8 cellular contexts compared by ENCODE assay signal in genomic region chr2:111506936-111507335, GRCh38.
DNase-seq lines count a peak whose midpoint lies in the region; ATAC-seq and TF ChIP-seq lines count a peak whose summit lies in the region.
"Not testable (repeated sequence)": the region's sequence is repeated elsewhere in the genome, so short reads cannot be mapped to it uniquely, and the experiment has no call there.

No MANE protein-coding gene starts in this region.

- H3K27me3 Mint-ChIP-seq in natural killer cell (ENCODE audit: low read depth in 2 of 2): not testable (repeated sequence)

- H3K27me3 ChIP-seq in OCI-LY3 (ENCODE audit: low read depth, low read length): not testable (repeated sequence)

- not testable (repeated sequence) for H3K9ac ChIP-seq in OCI-LY3 (ENCODE audit: low read length)

- peaks cover 33% of the 10 kb centered on the region for H3K4me1 ChIP-seq in OCI-LY3 (ENCODE audit: low read length)

- peak; percentile 57 to 61 for DNase-seq in activated T-cell treated with anti-CD3 and anti-CD28 coated beads, Interleukin-2, amount 50 U/mL, for 48 hours
- not testable (repeated sequence) for DNase-seq in natural killer cell

- H3K9me3 ChIP-seq in OCI-LY3 (ENCODE audit: insufficient read depth, low read length): not testable (repeated sequence)

- H2AFZ ChIP-seq in OCI-LY3 (ENCODE audit: low read depth, low read length): not testable (repeated sequence)

- intact Hi-C loops in natural killer cell (cut with micrococcal nuclease): not testable (repeated sequence)

- not testable (repeated sequence) for H3K36me3 Mint-ChIP-seq in natural killer cell

- peak overlapping the region in 1 of 2 donors; percentile 77 for H3K27ac Mint-ChIP-seq in natural killer cell

- H3K4me2 ChIP-seq in OCI-LY3 (ENCODE audit: low read length): peak overlapping the region; percentile 22; the same call in 1 of the 2 replicates

- TF ChIP-seq CTCF in OCI-LY3 (IDR thresholded peaks at IDR 0.05; ENCODE audit: low read depth, low read length); natural killer cell (IDR thresholded peaks at IDR 0.05): not testable (repeated sequence)

- not testable (repeated sequence) for H3K79me2 ChIP-seq in OCI-LY3 (ENCODE audit: low read length)

- ATAC-seq in GM18498 (IDR thresholded peaks at IDR 0.05; ENCODE audit: unreplicated experiment) (peak; percentile 97), GM19043 (IDR thresholded peaks at IDR 0.05; ENCODE audit: low read depth, unreplicated experiment) (peak; percentile 91), GM21528 (IDR thresholded peaks at IDR 0.05; ENCODE audit: low FRiP score, unreplicated experiment) (peak; percentile 91), HG02884 (IDR thresholded peaks at IDR 0.05; ENCODE audit: unreplicated experiment) (peak; percentile 97), HG03280 (IDR thresholded peaks at IDR 0.05; ENCODE audit: unreplicated experiment) (peak; percentile 91), natural killer cell (peak; percentile 89 to 90 (median 90))

- H3K9me3 Mint-ChIP-seq in natural killer cell: not testable (repeated sequence)

- H4K20me1 ChIP-seq in OCI-LY3 (ENCODE audit: insufficient read depth, low read length): not testable (repeated sequence)

- H3K36me3 ChIP-seq in OCI-LY3 (replicated peaks; ENCODE audit: low read depth, low read length): not testable (repeated sequence)

- peak overlapping the region; percentile 55 for H3K27ac ChIP-seq in OCI-LY3 (ENCODE audit: low read length)

- H3K4me1 Mint-ChIP-seq in natural killer cell: peaks cover 7 to 17% of the 10 kb centered on the region in 2 donors

- H3K4me3 ChIP-seq in OCI-LY3 (ENCODE audit: low read length): not testable (repeated sequence)

- H3K4me3 Mint-ChIP-seq in natural killer cell: not testable (repeated sequence)
